In genomic region chr2:201357216-201357615, GRCh38 we compare ENCODE assay signal across 9 cellular contexts. TPM values are rescaled to one million over a fixed set of nuclear protein-coding genes. Genes with fewer than 3 reads are reported as not detected.
DNase-seq lines count a peak whose midpoint lies in the region; ATAC-seq and TF ChIP-seq lines count a peak whose summit lies in the region.
"Had no signal": no experiment of that assay in that cellular context is flagged by ENCODE, and none has a peak within 500 bp of the region (broad histone marks: within the 10 kb centered on the region; RNA-seq: fewer than 3 reads in every experiment).

FLACC1 (minus strand) TSS chr2:201357345; CDS start chr2:201351404, 5,941 bp downstream.

- no peaks in the 10 kb centered on the region for H4K20me1 ChIP-seq in Karpas-422 (ENCODE audit: insufficient read depth, low read depth, low read length)

- H3K9me2 ChIP-seq in Karpas-422 (replicated peaks; ENCODE audit: insufficient read depth, low read length): no peaks in the 10 kb centered on the region

- no peak within 1 kb of the TSS for H3K27ac ChIP-seq in Karpas-422 (ENCODE audit: low read length)
- H3K27ac ChIP-seq in lung (ENCODE audit: low read depth in 1 of 2, low read length in 1 of 2): peak within 1 kb of the TSS in 1 of 2 donors; percentile 79

- intact Hi-C loops in posterior cingulate gyrus (cut with DNase I): no loop called here

- peak within 1 kb of the TSS; percentile 31 for H3K4me2 ChIP-seq in Karpas-422 (ENCODE audit: low read depth, low read length, poor library complexity, severe bottlenecking)

- TF ChIP-seq CTCF in lung (IDR thresholded peaks at IDR 0.05; ENCODE audit: control extremely low read depth, extremely low read depth): no peak

- H3K36me3 ChIP-seq in Karpas-422 (ENCODE audit: insufficient read depth, low read length) (no peaks in the 10 kb centered on the region), lung (ENCODE audit: control insufficient read depth in 2 of 2, insufficient read depth in 2 of 2, low read length in 2 of 2) (peaks cover 5 to 7% of the 10 kb centered on the region in 2 donors)

- peak; percentile 79 for DNase-seq in AG08396 (ENCODE audit: low spot score)
- DNase-seq in Karpas-422: peak; percentile 74
- peak; percentile 40 for DNase-seq in dermis blood vessel endothelial cell
- peak; percentile 50 for DNase-seq in lung (ENCODE audit: low spot score)
- no peak for DNase-seq in activated CD4-positive, alpha-beta T cell treated with anti-CD3 and anti-CD28 coated beads for 48 hours
- no peak for DNase-seq in stimulated activated CD8-positive, alpha-beta memory T cell treated with anti-CD3 and anti-CD28 coated beads, Interleukin-4, amount 100 ng/mL, for 48 hours
- DNase-seq in posterior cingulate gyrus: no peak
- DNase-seq in activated T-cell treated with anti-CD3 and anti-CD28 coated beads, Interleukin-2, amount 50 U/mL, for 1 hour: no peak
- DNase-seq: DND-41 had no signal

- H3K27me3 ChIP-seq in Karpas-422 (ENCODE audit: low read length): no peaks in the 10 kb centered on the region
- no peaks in the 10 kb centered on the region for H3K27me3 ChIP-seq in lung (ENCODE audit: control insufficient read depth, insufficient read depth)

- no peak within 1 kb of the TSS for H2AFZ ChIP-seq in Karpas-422 (ENCODE audit: low read length)

- WGBS in lung, 2 donors: 49 to 73% methylated on average over 1 of the region's 1 CpG

- H3K4me3 ChIP-seq in Karpas-422 (ENCODE audit: low read length) (no peak within 1 kb of the TSS), lung (no peak within 1 kb of the TSS)

- peaks cover 14% of the 10 kb centered on the region for H3K4me1 ChIP-seq in Karpas-422 (ENCODE audit: low read length)
- peaks cover 2 to 3% of the 10 kb centered on the region in 2 donors for H3K4me1 ChIP-seq in lung (ENCODE audit: control insufficient read depth in 2 of 2, insufficient read depth in 2 of 2, low read length in 2 of 2)

- peak; percentile 81 for ATAC-seq in lung (ENCODE audit: insufficient read depth, low FRiP score)

- H3K9ac ChIP-seq in Karpas-422 (ENCODE audit: low read length): no peak within 1 kb of the TSS

- H3K9me3 ChIP-seq in Karpas-422 (ENCODE audit: low read length) (no peaks in the 10 kb centered on the region), lung (ENCODE audit: control insufficient read depth in 2 of 2, insufficient read depth in 1 of 2, low read length in 1 of 2) (no peaks in the 10 kb centered on the region)

- H3K79me2 ChIP-seq in Karpas-422 (ENCODE audit: low read length): no peaks in the 10 kb centered on the region

RNA-seq across cellular contexts. Expression of gene FLACC1, which starts in this region (rescaled TPM):
- total RNA-seq in Karpas-422 (2014; rRNA removed; shearing (Covaris generic); ENCODE audit: low replicate concordance): 0.18 and 13.2 TPM in 2 replicates
- total RNA-seq in dermis blood vessel endothelial cell (0.84 and 2.0 TPM in 2 replicates), lung (1 to 10 TPM; 8.0 to 8.6 TPM)
- polyA plus RNA-seq in lung: 1 to 10 TPM; 1.0 to 1.9 TPM

Comparison
In these comparisons a context has a peak if more than half of its experiments do, and no peak if none do; other contexts are left out.
1. DNase-seq: peak in AG08396 (single experiment), Karpas-422 (single experiment), dermis blood vessel endothelial cell (single experiment) and lung (single experiment); none in activated CD4-positive, alpha-beta T cell treated with anti-CD3 and anti-CD28 coated beads for 48 hours (single experiment), stimulated activated CD8-positive, alpha-beta memory T cell treated with anti-CD3 and anti-CD28 coated beads, Interleukin-4, amount 100 ng/mL, for 48 hours (single experiment), posterior cingulate gyrus (0 of 10) and activated T-cell treated with anti-CD3 and anti-CD28 coated beads, Interleukin-2, amount 50 U/mL, for 1 hour (single experiment).